ENCODE assay signal across 1 cellular context in the genomic region with DNA sequence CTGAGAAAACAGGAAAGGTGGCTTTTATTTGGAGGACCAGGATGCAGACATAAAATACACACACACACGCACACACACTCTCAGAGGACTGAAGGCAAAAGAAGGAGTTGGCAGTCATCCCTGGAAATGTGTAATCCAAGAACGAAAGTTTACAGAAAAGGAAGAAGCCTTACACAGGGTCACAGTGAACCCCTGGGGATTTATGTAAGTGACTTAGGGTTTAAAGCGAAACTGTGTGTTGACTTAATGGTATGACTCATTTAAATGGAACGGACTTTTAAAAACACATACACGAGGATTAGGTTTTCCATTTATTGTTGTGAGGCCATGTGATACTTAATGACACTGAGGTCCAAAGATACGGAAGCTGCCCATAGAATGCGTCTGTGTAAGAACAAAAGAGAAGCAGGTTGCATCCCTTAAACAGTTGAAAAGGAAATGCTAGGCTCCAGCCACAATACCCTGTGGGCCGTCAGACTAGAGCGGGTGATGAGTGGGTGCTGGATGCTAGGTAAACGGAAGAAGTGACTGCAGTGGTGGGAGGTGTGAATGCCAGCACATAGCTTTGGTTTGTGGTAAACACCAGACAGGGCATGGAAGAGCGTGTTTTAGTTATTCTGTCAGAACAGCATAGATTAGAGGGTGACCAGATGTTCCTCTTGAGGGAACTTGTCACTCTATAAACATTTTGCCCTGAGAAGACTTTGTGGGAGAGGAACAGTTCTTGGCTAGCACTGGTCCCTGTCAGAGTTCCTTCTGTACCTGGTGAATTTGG.
TF ChIP-seq lines count a peak whose summit lies in the region.

No MANE protein-coding gene starts in this region.

TF ChIP-seq in HepG2, 621 proteins besides CTCF, POLR2A, EP300 and RAD21 (continued from another document):
- TF ChIP-seq, protein P1, sequence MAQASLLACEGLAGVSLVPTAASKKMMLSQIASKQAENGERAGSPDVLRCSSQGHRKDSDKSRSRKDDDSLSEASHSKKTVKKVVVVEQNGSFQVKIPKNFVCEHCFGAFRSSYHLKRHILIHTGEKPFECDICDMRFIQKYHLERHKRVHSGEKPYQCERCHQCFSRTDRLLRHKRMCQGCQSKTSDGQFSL (CRISPR knock-in tag; IDR thresholded peaks at IDR 0.05): no peak
- TF ChIP-seq, protein P2, sequence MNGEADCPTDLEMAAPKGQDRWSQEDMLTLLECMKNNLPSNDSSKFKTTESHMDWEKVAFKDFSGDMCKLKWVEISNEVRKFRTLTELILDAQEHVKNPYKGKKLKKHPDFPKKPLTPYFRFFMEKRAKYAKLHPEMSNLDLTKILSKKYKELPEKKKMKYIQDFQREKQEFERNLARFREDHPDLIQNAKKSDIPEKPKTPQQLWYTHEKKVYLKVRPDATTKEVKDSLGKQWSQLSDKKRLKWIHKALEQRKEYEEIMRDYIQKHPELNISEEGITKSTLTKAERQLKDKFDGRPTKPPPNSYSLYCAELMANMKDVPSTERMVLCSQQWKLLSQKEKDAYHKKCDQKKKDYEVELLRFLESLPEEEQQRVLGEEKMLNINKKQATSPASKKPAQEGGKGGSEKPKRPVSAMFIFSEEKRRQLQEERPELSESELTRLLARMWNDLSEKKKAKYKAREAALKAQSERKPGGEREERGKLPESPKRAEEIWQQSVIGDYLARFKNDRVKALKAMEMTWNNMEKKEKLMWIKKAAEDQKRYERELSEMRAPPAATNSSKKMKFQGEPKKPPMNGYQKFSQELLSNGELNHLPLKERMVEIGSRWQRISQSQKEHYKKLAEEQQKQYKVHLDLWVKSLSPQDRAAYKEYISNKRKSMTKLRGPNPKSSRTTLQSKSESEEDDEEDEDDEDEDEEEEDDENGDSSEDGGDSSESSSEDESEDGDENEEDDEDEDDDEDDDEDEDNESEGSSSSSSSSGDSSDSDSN (CRISPR knock-in tag; IDR thresholded peaks at IDR 0.05): no peak
- TF ChIP-seq ZSCAN29 (CRISPR knock-in tag; conservative IDR thresholded peaks at IDR 0.05): no peak
- TF ChIP-seq BRCA1 (CRISPR knock-in tag; IDR thresholded peaks at IDR 0.05): no peak
- TF ChIP-seq, protein P3, sequence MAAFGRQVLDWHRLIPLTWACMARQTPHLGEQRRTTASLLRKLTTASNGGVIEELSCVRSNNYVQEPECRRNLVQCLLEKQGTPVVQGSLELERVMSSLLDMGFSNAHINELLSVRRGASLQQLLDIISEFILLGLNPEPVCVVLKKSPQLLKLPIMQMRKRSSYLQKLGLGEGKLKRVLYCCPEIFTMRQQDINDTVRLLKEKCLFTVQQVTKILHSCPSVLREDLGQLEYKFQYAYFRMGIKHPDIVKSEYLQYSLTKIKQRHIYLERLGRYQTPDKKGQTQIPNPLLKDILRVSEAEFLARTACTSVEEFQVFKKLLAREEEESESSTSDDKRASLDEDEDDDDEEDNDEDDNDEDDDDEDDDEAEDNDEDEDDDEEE (CRISPR knock-in tag; IDR thresholded peaks at IDR 0.05): no peak
- no peak for TF ChIP-seq CEBPB (IDR thresholded peaks at IDR 0.05; ENCODE audit: borderline replicate concordance, low read depth, low read length)
- TF ChIP-seq ZBTB38 (CRISPR knock-in tag; IDR thresholded peaks at IDR 0.05): no peak
- TF ChIP-seq, protein P4, sequence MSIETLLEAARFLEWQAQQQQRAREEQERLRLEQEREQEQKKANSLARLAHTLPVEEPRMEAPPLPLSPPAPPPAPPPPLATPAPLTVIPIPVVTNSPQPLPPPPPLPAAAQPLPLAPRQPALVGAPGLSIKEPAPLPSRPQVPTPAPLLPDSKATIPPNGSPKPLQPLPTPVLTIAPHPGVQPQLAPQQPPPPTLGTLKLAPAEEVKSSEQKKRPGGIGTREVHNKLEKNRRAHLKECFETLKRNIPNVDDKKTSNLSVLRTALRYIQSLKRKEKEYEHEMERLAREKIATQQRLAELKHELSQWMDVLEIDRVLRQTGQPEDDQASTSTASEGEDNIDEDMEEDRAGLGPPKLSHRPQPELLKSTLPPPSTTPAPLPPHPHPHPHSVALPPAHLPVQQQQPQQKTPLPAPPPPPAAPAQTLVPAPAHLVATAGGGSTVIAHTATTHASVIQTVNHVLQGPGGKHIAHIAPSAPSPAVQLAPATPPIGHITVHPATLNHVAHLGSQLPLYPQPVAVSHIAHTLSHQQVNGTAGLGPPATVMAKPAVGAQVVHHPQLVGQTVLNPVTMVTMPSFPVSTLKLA (IDR thresholded peaks at IDR 0.05): peak; percentile 45; the same call in 1 of the 2 replicates
- TF ChIP-seq ARNT (IDR thresholded peaks at IDR 0.05): no peak
- TF ChIP-seq HMGA1 (CRISPR knock-in tag; conservative IDR thresholded peaks at IDR 0.05): no peak
- TF ChIP-seq SMAD3 (CRISPR knock-in tag; IDR thresholded peaks at IDR 0.05): no peak
- no peak for TF ChIP-seq ZKSCAN8 (CRISPR knock-in tag; IDR thresholded peaks at IDR 0.05; ENCODE audit: borderline replicate concordance)
